ENCODE assay signal across 8 cellular contexts in genomic region chr2:99336780-99337163, GRCh38. TPM values are rescaled to one million over a fixed set of nuclear protein-coding genes. Genes with fewer than 3 reads are reported as not detected.
DNase-seq lines count a peak whose midpoint lies in the region; ATAC-seq and TF ChIP-seq lines count a peak whose summit lies in the region.

No MANE protein-coding gene starts in this region.

- H3K18ac ChIP-seq in IMR-90 (ENCODE audit: low read depth, low read length), result peak overlapping the region; percentile 34; the same call in 1 of the 2 replicates

- 0 out of 2 replicates have a peak overlapping the region, but pooled peaks have one; percentile 29 for H2BK120ac ChIP-seq in IMR-90 (ENCODE audit: low read depth, low read length)

- peak overlapping the region; percentile 51 for H3K56ac ChIP-seq in IMR-90 (ENCODE audit: extremely low read depth, insufficient read depth, low read length)

- H3K4me2 ChIP-seq in IMR-90 (ENCODE audit: low read depth, low read length), result peak overlapping the region; percentile 94

- 0 out of 2 replicates have a peak, but pooled peaks have one; percentile 11 for TF ChIP-seq POLR2A in IMR-90 (IDR thresholded peaks at IDR 0.05; ENCODE audit: low read depth, low read length)
- TF ChIP-seq POLR2A in esophagus squamous epithelium (IDR thresholded peaks at IDR 0.05), result no peak

- H2BK20ac ChIP-seq in IMR-90 (ENCODE audit: low read depth, low read length), result no peak overlapping the region

- peak overlapping the region; percentile 23; the same call in 1 of the 2 replicates for H3K14ac ChIP-seq in IMR-90 (replicated peaks; ENCODE audit: low read depth, low read length)

- H3K27me3 ChIP-seq in GM06990 (replicated peaks; ENCODE audit: control insufficient read depth, insufficient read depth, low read length) (no peaks in the 10 kb centered on the region), IMR-90 (ENCODE audit: control insufficient read depth, insufficient read depth, low read length) (no peaks in the 10 kb centered on the region), esophagus squamous epithelium (no peaks in the 10 kb centered on the region), skeletal muscle tissue (ENCODE audit: control insufficient read depth in 3 of 3, insufficient read depth in 3 of 3, low read length in 3 of 3) (no peaks in the 10 kb centered on the region)

- dilution Hi-C loops in IMR-90 (cut with HindIII; ENCODE audit: low sequenced_read_pairs, unreplicated experiment), result no loop called here

- peak overlapping the region; percentile 88 for H3K23ac ChIP-seq in IMR-90 (ENCODE audit: low read depth, low read length)

- no CpG with 5 or more reads among the region's 13 CpGs for WGBS in IMR-90 (ENCODE audit: extremely low coverage in 2 of 2, insufficient read length in 1 of 2), 2 experiments
- WGBS in esophagus squamous epithelium, 2 donors, result 1% methylated on average over 6 to 13 of the region's 13 CpGs

- peak overlapping the region; percentile 25 to 92 for H4K8ac ChIP-seq in IMR-90 (ENCODE audit: low read depth in 2 of 2, low read length in 2 of 2)

- peak overlapping the region; percentile 71 for H3K4ac ChIP-seq in IMR-90 (ENCODE audit: low read depth, low read length)

- H2BK15ac ChIP-seq in IMR-90 (ENCODE audit: low read depth, low read length), result no peak overlapping the region

- TF ChIP-seq CTCF in GM06990 (IDR thresholded peaks at IDR 0.05; ENCODE audit: insufficient read depth, low read length, poor library complexity, severe bottlenecking) (no peak), IMR-90 (conservative IDR thresholded peaks at IDR 0.05; ENCODE audit: low read depth, low read length) (no peak), esophagus squamous epithelium (IDR thresholded peaks at IDR 0.05) (peak in 1 of 6 experiments; percentile 13)

- H4K20me1 ChIP-seq in IMR-90 (ENCODE audit: insufficient read depth, low read length), result peaks cover 22% of the 10 kb centered on the region; the same call in 1 of the 2 replicates

- H3K36me3 ChIP-seq in GM06990 (ENCODE audit: control insufficient read depth, insufficient read depth, low read length) (peaks cover 2% of the 10 kb centered on the region), IMR-90 (ENCODE audit: control insufficient read depth, insufficient read depth, low read length) (peaks cover 6% of the 10 kb centered on the region), esophagus squamous epithelium (peaks cover 0 to 15% (median 6%) of the 10 kb centered on the region in 3 donors), skeletal muscle tissue (ENCODE audit: control insufficient read depth in 3 of 3, insufficient read depth in 3 of 3, low read length in 3 of 3) (peaks cover 5 to 10% (median 7%) of the 10 kb centered on the region in 3 donors)

- H2AK5ac ChIP-seq in IMR-90 (ENCODE audit: low read depth, low read length), result no peak overlapping the region

- peak overlapping the region; percentile 72 for H3K9ac ChIP-seq in IMR-90 (ENCODE audit: low read depth, low read length)
- H3K9ac ChIP-seq in skeletal muscle tissue (ENCODE audit: low read depth in 1 of 3, low read length in 3 of 3), result peak overlapping the region; percentile 90 to 95 (median 93)

- in situ Hi-C loops in IMR-90 (cut with MboI; ENCODE audit: low sequenced_read_pairs), result loop anchor here (10.0 kb wide), 1 partner anchor 152 kb away; the partner anchor contains the start of genes MITD1 and MRPL30

- CTCF ChIA-PET in IMR-90 (lab: Yijun Ruan, JAX), result interaction anchor here (0.9 to 1.3 kb wide), 6 partner anchors 9 to 155 kb away, joined by 3 to 4 read pairs (median 3); partner anchors contain the start of gene REV1

- no peaks in the 10 kb centered on the region for H3K4me1 ChIP-seq in IMR-90 (ENCODE audit: control insufficient read depth, insufficient read depth, low read length)
- peaks cover 9 to 55% (median 33%) of the 10 kb centered on the region in 3 donors for H3K4me1 ChIP-seq in esophagus squamous epithelium
- H3K4me1 ChIP-seq in skeletal muscle tissue (ENCODE audit: control insufficient read depth in 3 of 3, insufficient read depth in 3 of 3, low read length in 3 of 3), result peaks cover 5 to 23% (median 19%) of the 10 kb centered on the region in 3 donors

- peak overlapping the region; percentile 28; the same call in 1 of the 2 replicates for H4K91ac ChIP-seq in IMR-90 (ENCODE audit: insufficient read depth, low read depth, low read length)

- H4K5ac ChIP-seq in IMR-90 (ENCODE audit: low read depth, low read length), result peak overlapping the region; percentile 63; the same call in 1 of the 2 replicates

- peak overlapping the region; percentile 61 for H2BK5ac ChIP-seq in IMR-90 (ENCODE audit: low read depth, low read length, poor library complexity, severe bottlenecking)

- peak overlapping the region; percentile 49 for H2AK9ac ChIP-seq in IMR-90 (replicated peaks; ENCODE audit: low read depth, low read length, poor library complexity)

- H3K9me3 ChIP-seq in IMR-90 (ENCODE audit: control insufficient read depth, insufficient read depth, low read length) (no peaks in the 10 kb centered on the region), esophagus squamous epithelium (no peaks in the 10 kb centered on the region), skeletal muscle tissue (ENCODE audit: control insufficient read depth in 3 of 3, low read length in 3 of 3) (no peaks in the 10 kb centered on the region)

- DNase-seq in GM06990 (ENCODE audit: extremely low read depth, insufficient read length) (no peak), IMR-90 (no peak), esophagus squamous epithelium (lab: John Stamatoyannopoulos, UW) (no peak), EL (no peak), activated T-cell treated with anti-CD3 and anti-CD28 coated beads for 4 hours (no peak)
- DNase-seq in activated CD4-positive, alpha-beta T cell treated with anti-CD3 and anti-CD28 coated beads for 4 hours, result no peak

- intact Hi-C loops in IMR-90 (cut with micrococcal nuclease) (loop anchor here (1.0 kb wide), 2 partner anchors 154 to 155 kb away; partner anchors contain the start of genes MITD1, MRPL30 and REV1), esophagus squamous epithelium (cut with DNase I) (loop anchor here (10.0 kb wide), 2 partner anchors 148 to 152 kb away; partner anchors contain the start of genes MITD1 and MRPL30)

- peak overlapping the region; percentile 96 for H3K4me3 ChIP-seq in GM06990 (replicated peaks; ENCODE audit: low read depth, low read length)
- peak overlapping the region; percentile 69 for H3K4me3 ChIP-seq in IMR-90 (ENCODE audit: insufficient read depth, low read depth, low read length)
- peak overlapping the region; percentile 69 to 96 (median 75) for H3K4me3 ChIP-seq in esophagus squamous epithelium
- H3K4me3 ChIP-seq in skeletal muscle tissue (ENCODE audit: low read length in 3 of 3), result peak overlapping the region; percentile 84 to 98 (median 90)

- peak overlapping the region; percentile 98 for H2AFZ ChIP-seq in IMR-90 (replicated peaks; ENCODE audit: low read length, poor library complexity)

- BruUV-seq in IMR-90 (replicated peaks; lab: Mats Ljungman, UMichigan), result no TSS peak

- peaks cover 0 to 41% of the 10 kb centered on the region in 2 experiments; a peak in 3 of 4 replicates for H3K79me1 ChIP-seq in IMR-90 (ENCODE audit: low read depth in 1 of 2, low read length in 2 of 2)

- ATAC-seq in GM21447 (IDR thresholded peaks at IDR 0.05; ENCODE audit: unreplicated experiment), result peak; percentile 7
- ATAC-seq in IMR-90 (ENCODE audit: low read depth), result peak; percentile 3

- H3K9me1 ChIP-seq in IMR-90 (ENCODE audit: insufficient read depth, low read length), result no peaks in the 10 kb centered on the region

- POLR2A ChIA-PET in IMR-90 (lab: Charles Lee; ENCODE audit: unreplicated experiment), result interaction anchor here (0.7 kb wide), 1 partner anchor 48 kb away, joined by 3 read pairs; no protein-coding TSS in a partner anchor

- peak overlapping the region; percentile 75 for H3K27ac ChIP-seq in IMR-90 (ENCODE audit: insufficient read depth, low read length)
- H3K27ac ChIP-seq in esophagus squamous epithelium, result peak overlapping the region; percentile 84 to 97 (median 94)
- H3K27ac ChIP-seq in skeletal muscle tissue (ENCODE audit: low read depth, low read length), result peak overlapping the region; percentile 95

- no peak for TF ChIP-seq RAD21 in IMR-90 (IDR thresholded peaks at IDR 0.05; ENCODE audit: low read length)

TF ChIP-seq in IMR-90, 13 proteins besides CTCF, POLR2A, EP300 and RAD21:
- TF ChIP-seq MAFK (IDR thresholded peaks at IDR 0.05; ENCODE audit: low read depth, low read length) (no peak), RCOR1 (IDR thresholded peaks at IDR 0.05; ENCODE audit: insufficient replicate concordance, low read length) (no peak), RFX5 (IDR thresholded peaks at IDR 0.05; ENCODE audit: low read depth, low read length) (no peak)
TF ChIP-seq in IMR-90: peak in this region for 0.

RNA-seq across cellular contexts. Expression of gene EIF5B, which starts 0.4 kb away (rescaled TPM):
- total RNA-seq in IMR-90 (2012; rRNA removed), result 19.7 and 26.9 TPM in 2 replicates
- 15.7 and 21.8 TPM in 2 replicates for polyA plus RNA-seq in IMR-90 (2012; rRNA removed)
- polyA plus RNA-seq in IMR-90 (2012; cell fraction: cytosol; rRNA removed), result 1.1 and 6.8 TPM in 2 replicates
- polyA plus RNA-seq in IMR-90 (2012; cell fraction: nucleus; rRNA removed; ENCODE audit: low replicate concordance), result 2.1 and 17.4 TPM in 2 replicates
- 10 to 100 TPM; 19.4 to 40.7 (median 30.0) TPM for total RNA-seq in esophagus squamous epithelium
- total RNA-seq in skeletal muscle tissue, result 11.0 TPM

RNA-seq across cellular contexts. Expression of gene TXNDC9, which starts 0.6 kb away (rescaled TPM):
- total RNA-seq in IMR-90 (2012; rRNA removed), result 55.4 and 71.7 TPM in 2 replicates
- polyA plus RNA-seq in IMR-90 (2012; rRNA removed), result 28.9 and 33.9 TPM in 2 replicates
- 6.7 and 9.2 TPM in 2 replicates for polyA plus RNA-seq in IMR-90 (2012; cell fraction: cytosol; rRNA removed)
- 2.2 and 13.8 TPM in 2 replicates for polyA plus RNA-seq in IMR-90 (2012; cell fraction: nucleus; rRNA removed; ENCODE audit: low replicate concordance)
- 10 to 100 TPM; 32.8 to 56.2 (median 47.5) TPM for total RNA-seq in esophagus squamous epithelium
- total RNA-seq in skeletal muscle tissue, result 26.6 TPM

RNA-seq across cellular contexts. Expression of gene LYG1, which starts 35.8 kb away (rescaled TPM):
- total RNA-seq in IMR-90 (2012; rRNA removed) (not detected in 2 replicates), esophagus squamous epithelium (under 1 TPM in 1 of 4 donors, not detected in 3; 0.95 TPM), skeletal muscle tissue (0.52 TPM)
- polyA plus RNA-seq in IMR-90 (2012; rRNA removed), result 0.92 and 1.2 TPM in 2 replicates
- polyA plus RNA-seq in IMR-90 (2012; cell fraction: cytosol; rRNA removed), result 0.13 and 0.44 TPM in 2 replicates
- polyA plus RNA-seq in IMR-90 (2012; cell fraction: nucleus; rRNA removed; ENCODE audit: low replicate concordance), result 4.7 and 7.3 TPM in 2 replicates
